ENCODE assay signal across 21 cellular contexts in the genomic region with DNA sequence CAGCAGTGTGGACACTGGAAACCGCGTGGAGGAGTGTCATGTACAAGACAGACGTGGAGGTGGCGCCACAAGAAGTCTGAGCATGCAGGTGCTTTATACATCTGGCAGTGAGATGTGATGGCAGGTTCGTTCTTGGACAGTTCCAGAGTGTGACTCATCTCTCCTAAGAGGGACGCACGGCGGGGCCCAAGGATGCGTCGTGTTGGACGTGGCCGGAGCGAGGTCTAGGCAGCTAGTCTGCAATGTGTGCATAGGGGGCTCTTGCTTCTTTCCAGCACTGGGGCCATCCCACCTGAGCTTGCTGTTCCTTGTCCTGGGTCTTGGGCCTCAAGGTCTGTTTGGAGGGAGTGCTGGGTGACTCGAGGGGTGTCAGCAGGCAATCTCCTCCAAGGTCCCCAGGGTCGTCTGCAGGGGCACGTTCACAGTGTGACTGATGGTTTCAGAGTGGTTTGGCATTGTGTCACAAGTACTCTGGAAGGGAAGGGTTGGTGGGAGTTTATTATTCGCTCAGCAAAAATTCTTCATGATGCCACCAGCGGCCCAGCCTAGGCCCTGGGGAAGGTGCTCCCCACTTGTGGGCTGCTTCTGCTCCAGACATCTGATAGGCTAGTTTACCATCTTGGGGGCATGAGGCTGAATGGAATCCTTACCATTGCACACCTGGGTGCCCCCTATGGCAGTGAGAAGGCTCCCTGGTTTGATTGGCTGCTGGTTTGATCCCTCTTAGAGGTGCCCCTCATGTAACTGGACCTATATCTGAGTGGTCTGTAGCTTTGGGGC. TPM values are rescaled to one million over a fixed set of nuclear protein-coding genes. Genes with fewer than 3 reads are reported as not detected.
DNase-seq lines count a peak whose midpoint lies in the region; FAIRE-seq and TF ChIP-seq lines count a peak whose summit lies in the region.
"Had no signal": no experiment of that assay in that cellular context is flagged by ENCODE, and none has a peak within 500 bp of the region (broad histone marks: within the 10 kb centered on the region; RNA-seq: fewer than 3 reads in every experiment).

No MANE protein-coding gene starts in this region.

- H3K9me3 ChIP-seq in mammary epithelial cell (replicated peaks; ENCODE audit: insufficient read depth, low read length) (no peaks in the 10 kb centered on the region), mesenchymal stem cell (ENCODE audit: control insufficient read depth, low read length) (no peaks in the 10 kb centered on the region)
- H3K9me3 ChIP-seq: BLaER1 treated with 17β-estradiol and CSF1 and Interleukin-3, amounts not matched to agents 10 nM and 100 nM; SK-N-SH had no signal

- intact Hi-C loops in MCF 10A (cut with micrococcal nuclease), result no loop called here
- intact Hi-C loops in mammary epithelial cell (cut with micrococcal nuclease), result no loop called here

- DNase-seq in MCF 10A (ENCODE audit: unreplicated experiment) (peak; percentile 72), mammary epithelial cell (no peak), bronchial epithelial cell (ENCODE audit: low read depth) (peak; percentile 8), mesenchymal stem cell (peak; percentile 26), HuH-7.5 (ENCODE audit: low spot score) (no peak), foreskin fibroblast (no peak), occipital lobe (lab: John Stamatoyannopoulos, UW) (no peak), NCI-H2107 (lab: John Stamatoyannopoulos, UW) (no peak)
- DNase-seq: CD8-positive, alpha-beta memory T cell; HFFc6; NCI-H1417 treated with DMSO at 0.1 percent for 48 hours; NCI-H1930; NCI-H510A; NCI-H82; PC-9 had no signal

- H3K36me3 ChIP-seq in mammary epithelial cell (ENCODE audit: insufficient read depth, low read length) (no peaks in the 10 kb centered on the region), bronchial epithelial cell (ENCODE audit: control insufficient read depth, insufficient read depth, low read length) (no peaks in the 10 kb centered on the region), mesenchymal stem cell (ENCODE audit: control insufficient read depth in 1 of 2, insufficient read depth in 2 of 2, low read depth in 1 of 2, low read length in 2 of 2) (no peaks in the 10 kb centered on the region)
- H3K36me3 ChIP-seq: BLaER1 treated with 17β-estradiol and CSF1 and Interleukin-3, amounts not matched to agents 10 nM and 100 nM had no signal

- no peaks in the 10 kb centered on the region for H3K79me1 ChIP-seq in mesenchymal stem cell (replicated peaks; ENCODE audit: low read length, poor library complexity, severe bottlenecking)

- no peaks in the 10 kb centered on the region for H3K27me3 Mint-ChIP-seq in MCF 10A (ENCODE audit: insufficient read depth, unreplicated experiment)

- no peak overlapping the region for H2BK15ac ChIP-seq in mesenchymal stem cell (ENCODE audit: low read depth, poor library complexity, severe bottlenecking)

- H3K9me3 Mint-ChIP-seq in MCF 10A (ENCODE audit: unreplicated experiment), result no peaks in the 10 kb centered on the region
- H3K9me3 Mint-ChIP-seq: CD8-positive, alpha-beta memory T cell; HFFc6 had no signal

- H3K4me3 ChIP-seq in mammary epithelial cell (replicated peaks in 1 of 3; ENCODE audit: insufficient read depth in 1 of 3, low read depth in 2 of 3, low read length in 3 of 3) (no peak overlapping the region), bronchial epithelial cell (ENCODE audit: low read depth, low read length) (no peak overlapping the region), mesenchymal stem cell (ENCODE audit: insufficient read depth in 1 of 2, low read depth in 1 of 2, low read length in 2 of 2) (no peak overlapping the region), foreskin fibroblast (ENCODE audit: low read depth in 1 of 2, low read length in 2 of 2) (no peak overlapping the region)
- H3K4me3 ChIP-seq: BLaER1 treated with 17β-estradiol and CSF1 and Interleukin-3, amounts not matched to agents 10 nM and 100 nM; PC-9 had no signal

- dilution Hi-C loops in mammary epithelial cell (cut with HindIII; ENCODE audit: low sequenced_read_pairs), result no loop called here

- H3K18ac ChIP-seq in mesenchymal stem cell (ENCODE audit: low read depth in 1 of 2, low read length in 2 of 2), result peak overlapping the region in 1 of 2 experiments; percentile 86

- TF ChIP-seq CTCF in MCF 10A (IDR thresholded peaks at IDR 0.05; ENCODE audit: unreplicated experiment) (no peak), mammary epithelial cell (conservative IDR thresholded peaks at IDR 0.05 in 1 of 2, IDR thresholded peaks at IDR 0.05 in 1 of 2; ENCODE audit: extremely low read depth in 1 of 2, insufficient read depth in 1 of 2, low read depth in 1 of 2, low read length in 2 of 2) (no peak), bronchial epithelial cell (IDR thresholded peaks at IDR 0.05; ENCODE audit: insufficient read depth, low read length, severe bottlenecking) (no peak), foreskin fibroblast (IDR thresholded peaks at IDR 0.05; ENCODE audit: low read depth, low read length) (no peak)

- peaks cover 10% of the 10 kb centered on the region for H3K36me3 Mint-ChIP-seq in MCF 10A (ENCODE audit: insufficient read depth, unreplicated experiment)
- H3K36me3 Mint-ChIP-seq: CD8-positive, alpha-beta memory T cell had no signal

- H2BK12ac ChIP-seq in mesenchymal stem cell (ENCODE audit: low read length in 2 of 2), result peak overlapping the region in 1 of 2 experiments; percentile 50

- peak overlapping the region in 1 of 2 experiments; percentile 35 for H3K14ac ChIP-seq in mesenchymal stem cell (ENCODE audit: low read length in 2 of 2)

- no peak overlapping the region for H3K27ac ChIP-seq in mammary epithelial cell (ENCODE audit: insufficient read depth, low read depth, low read length)
- no peak overlapping the region for H3K27ac ChIP-seq in mesenchymal stem cell (ENCODE audit: low read length, poor library complexity, severe bottlenecking)
- H3K27ac ChIP-seq: BLaER1 treated with 17β-estradiol and CSF1 and Interleukin-3, amounts not matched to agents 10 nM and 100 nM; PC-9 had no signal

- H4K91ac ChIP-seq in mesenchymal stem cell (ENCODE audit: low read length), result peak overlapping the region; percentile 8

- H4K20me1 ChIP-seq in mammary epithelial cell (ENCODE audit: insufficient read depth, low read length), result no peaks in the 10 kb centered on the region
- H4K20me1 ChIP-seq: BLaER1 treated with 17β-estradiol and CSF1 and Interleukin-3, amounts not matched to agents 10 nM and 100 nM had no signal

- CTCF ChIA-PET in MCF 10A (lab: Yijun Ruan, JAX) (interaction anchor here (0.6 to 5.0 kb wide), 2 partner anchors 15 to 24 kb away, joined by 3 to 22 read pairs; no protein-coding TSS in a partner anchor), mammary epithelial cell (lab: Charles Lee; ENCODE audit: low non-redundant PET) (no interaction called here)

- H4K8ac ChIP-seq in mesenchymal stem cell (ENCODE audit: low read length), result no peak overlapping the region

- no peak overlapping the region for H3K27ac Mint-ChIP-seq in MCF 10A (ENCODE audit: low read depth, unreplicated experiment)
- H3K27ac Mint-ChIP-seq: CD8-positive, alpha-beta memory T cell had no signal

- H3K4me2 ChIP-seq in mammary epithelial cell (ENCODE audit: insufficient read depth, low read depth, low read length) (no peak overlapping the region), mesenchymal stem cell (ENCODE audit: low read length, poor library complexity, severe bottlenecking) (no peak overlapping the region)
- H3K4me2 ChIP-seq: BLaER1 treated with 17β-estradiol and CSF1 and Interleukin-3, amounts not matched to agents 10 nM and 100 nM; PC-9; SK-N-SH had no signal

- in situ Hi-C loops in mammary epithelial cell (cut with MboI; ENCODE audit: low sequenced_read_pairs in 2 of 2), result no loop called here

- no peak overlapping the region for H3K4me3 Mint-ChIP-seq in MCF 10A (ENCODE audit: unreplicated experiment)
- H3K4me3 Mint-ChIP-seq: CD8-positive, alpha-beta memory T cell; HFFc6 had no signal

- no peak overlapping the region for H3K23ac ChIP-seq in mesenchymal stem cell (ENCODE audit: low read length in 2 of 2)

- no peak overlapping the region for H2BK5ac ChIP-seq in mesenchymal stem cell (ENCODE audit: low read depth, low read length, poor library complexity, severe bottlenecking)

- POLR2A ChIA-PET in MCF 10A (lab: Yijun Ruan, JAX), result no interaction called here

- H3K9ac ChIP-seq in mammary epithelial cell (ENCODE audit: insufficient read depth, low read length), result no peak overlapping the region
- no peak overlapping the region for H3K9ac ChIP-seq in mesenchymal stem cell (ENCODE audit: low read length)
- H3K9ac ChIP-seq: BLaER1 treated with 17β-estradiol and CSF1 and Interleukin-3, amounts not matched to agents 10 nM and 100 nM; SK-N-SH had no signal

- H3K4me1 ChIP-seq in mammary epithelial cell (ENCODE audit: insufficient read depth, low read length) (peaks cover 47% of the 10 kb centered on the region), mesenchymal stem cell (ENCODE audit: control insufficient read depth, insufficient read depth, low read depth, low read length) (peaks cover 43% of the 10 kb centered on the region)

- WGBS in mammary epithelial cell (ENCODE audit: low coverage, missing lambda C conversion rate), result 95% methylated on average over 8 of the region's 18 CpGs
- 68% methylated on average over 18 of the region's 18 CpGs for WGBS in mesenchymal stem cell

- no peak overlapping the region for H2BK120ac ChIP-seq in mesenchymal stem cell (ENCODE audit: low read depth, low read length)

- peak overlapping the region; percentile 73 for H2AK5ac ChIP-seq in mesenchymal stem cell (ENCODE audit: low read length, severe bottlenecking)

- no peaks in the 10 kb centered on the region for H3K27me3 ChIP-seq in mammary epithelial cell (ENCODE audit: insufficient read depth, low read length)
- H3K27me3 ChIP-seq in bronchial epithelial cell (ENCODE audit: control insufficient read depth, insufficient read depth, low read length), result no peaks in the 10 kb centered on the region
- peaks cover 0 to 54% of the 10 kb centered on the region in 2 experiments for H3K27me3 ChIP-seq in mesenchymal stem cell (ENCODE audit: control insufficient read depth in 1 of 2, insufficient read depth in 1 of 2, low read length in 2 of 2)
- H3K27me3 ChIP-seq: BLaER1 treated with 17β-estradiol and CSF1 and Interleukin-3, amounts not matched to agents 10 nM and 100 nM had no signal

- no peak for FAIRE-seq in bronchial epithelial cell (lab: Jason Lieb, UNC)

- H2AFZ ChIP-seq in mammary epithelial cell (ENCODE audit: low read depth, low read length), result no peak overlapping the region
- H2AFZ ChIP-seq in mesenchymal stem cell (ENCODE audit: low read depth, low read length), result no peak overlapping the region
- H2AFZ ChIP-seq: PC-9 had no signal

- no TSS peak for BruUV-seq in MCF 10A (replicated peaks; lab: Mats Ljungman, UMichigan)
- BruUV-seq in mammary epithelial cell (replicated peaks; lab: Mats Ljungman, UMichigan), result no TSS peak

- no peaks in the 10 kb centered on the region for H3K79me2 ChIP-seq in mammary epithelial cell (ENCODE audit: insufficient read depth, low read length)

- peaks cover 27% of the 10 kb centered on the region for H3K4me1 Mint-ChIP-seq in MCF 10A (ENCODE audit: insufficient read depth, unreplicated experiment)
- H3K4me1 Mint-ChIP-seq: CD8-positive, alpha-beta memory T cell had no signal

- no peak overlapping the region for H3K4ac ChIP-seq in mesenchymal stem cell (ENCODE audit: low read depth in 1 of 2, low read length in 2 of 2)

RNA-seq across cellular contexts. Expression of a gene that starts 22.1 kb away (rescaled TPM):
- total RNA-seq in MCF 10A (2022) (not detected in 2 replicates), mammary epithelial cell (not detected), bronchial epithelial cell (not detected in 2 replicates), occipital lobe (not detected)
- polyA plus RNA-seq in mammary epithelial cell, result 0.27 TPM
- not detected for polyA minus RNA-seq in mammary epithelial cell
- polyA plus RNA-seq in mesenchymal stem cell (2013, experiment 1 of 2), result not detected
- polyA plus RNA-seq in mesenchymal stem cell (2013, experiment 2 of 2), result not detected
- total RNA-seq: A172; CD8-positive, alpha-beta memory T cell; H4; HFFc6; HT1080; PC-9; Right ventricle myocardium inferior had no signal
- polyA plus RNA-seq: CD8-positive, alpha-beta memory T cell; SK-N-SH had no signal

Comparison
In these comparisons a context has a peak if more than half of its experiments do, and no peak if none do; other contexts are left out.
1. DNase-seq: peak in MCF 10A (single experiment), bronchial epithelial cell (single experiment) and mesenchymal stem cell (single experiment); none in mammary epithelial cell (single experiment), HuH-7.5 (single experiment), foreskin fibroblast (0 of 2), occipital lobe (single experiment) and NCI-H2107 (single experiment).